In genomic region chr7:103795112-103795511, GRCh38 we compare ENCODE assay signal across 20 cellular contexts.
"Had no signal": no experiment of that assay in that cellular context is flagged by ENCODE, and none has a peak within 500 bp of the region (broad histone marks: within the 10 kb centered on the region; RNA-seq: fewer than 3 reads in every experiment).

No MANE protein-coding gene starts in this region.

- H3K4me3 ChIP-seq: coronary artery, esophagus muscularis mucosa, sigmoid colon, upper lobe of right lung had no signal

- H3K9me3 ChIP-seq: neutrophil, upper lobe of right lung had no signal

- ATAC-seq: activated CD4-positive, alpha-beta T cell treated with anti-CD3 and anti-CD28 coated beads for 36 hours; left cardiac atrium; natural killer cell; stimulated activated effector memory CD8-positive, alpha-beta T cell treated with anti-CD3 and anti-CD28 coated beads, Interleukin-12 subunit alpha, Interleukin-12 subunit beta, amount 100 ng/mL, for 72 hours; upper lobe of right lung; WTC11 had no signal

- H3K4me3 Mint-ChIP-seq: activated CD4-positive, alpha-beta T cell treated with anti-CD3 and anti-CD28 coated beads for 36 hours; activated naive CD4-positive, alpha-beta T cell treated with anti-CD3 and anti-CD28 coated beads for 36 hours; brain; central memory CD8-positive, alpha-beta T cell; natural killer cell; stimulated activated effector memory CD8-positive, alpha-beta T cell treated with anti-CD3 and anti-CD28 coated beads, Interleukin-12 subunit alpha, Interleukin-12 subunit beta, amount 100 ng/mL, for 72 hours; WTC11 had no signal

- H3K9ac ChIP-seq: parathyroid adenoma had no signal

- H3K4me1 ChIP-seq: esophagus muscularis mucosa, parathyroid adenoma, sigmoid colon, upper lobe of right lung had no signal

- H3K27me3 ChIP-seq: esophagus muscularis mucosa, neutrophil, sigmoid colon, upper lobe of right lung had no signal

- DNase-seq: activated CD4-positive, alpha-beta T cell treated with anti-CD3 and anti-CD28 coated beads for 36 hours; activated CD4-positive, alpha-beta T cell treated with anti-CD3 and anti-CD28 coated beads, Interleukin-2, amount 50 U/mL, for 48 hours; activated naive CD4-positive, alpha-beta T cell treated with anti-CD3 and anti-CD28 coated beads for 36 hours; activated T-cell treated with anti-CD3 and anti-CD28 coated beads, Interleukin-2, amount 50 U/mL, for 1 hour; effector CD4-positive, alpha-beta T cell; glutamatergic neuron; hippocampal formation; left cardiac atrium; natural killer cell; sigmoid colon; stimulated activated CD4-positive, alpha-beta T cell treated with anti-CD3 and anti-CD28 coated beads, Interleukin-4, amount 100 ng/mL, for 24 hours; upper lobe of right lung had no signal

- H3K79me2 ChIP-seq: parathyroid adenoma had no signal

- H3K27ac ChIP-seq: coronary artery, esophagus muscularis mucosa, neutrophil, parathyroid adenoma, sigmoid colon, upper lobe of right lung had no signal

- H3K36me3 Mint-ChIP-seq: brain; natural killer cell; stimulated activated effector memory CD8-positive, alpha-beta T cell treated with anti-CD3 and anti-CD28 coated beads, Interleukin-12 subunit alpha, Interleukin-12 subunit beta, amount 100 ng/mL, for 72 hours; WTC11 had no signal

- H3K4me1 Mint-ChIP-seq: activated CD4-positive, alpha-beta T cell treated with anti-CD3 and anti-CD28 coated beads for 36 hours; central memory CD8-positive, alpha-beta T cell; natural killer cell; stimulated activated effector memory CD8-positive, alpha-beta T cell treated with anti-CD3 and anti-CD28 coated beads, Interleukin-12 subunit alpha, Interleukin-12 subunit beta, amount 100 ng/mL, for 72 hours had no signal

- H3K27ac Mint-ChIP-seq: activated CD4-positive, alpha-beta T cell treated with anti-CD3 and anti-CD28 coated beads for 36 hours; activated naive CD4-positive, alpha-beta T cell treated with anti-CD3 and anti-CD28 coated beads for 36 hours; brain; natural killer cell; stimulated activated effector memory CD8-positive, alpha-beta T cell treated with anti-CD3 and anti-CD28 coated beads, Interleukin-12 subunit alpha, Interleukin-12 subunit beta, amount 100 ng/mL, for 72 hours; WTC11 had no signal

- H3K27me3 Mint-ChIP-seq: central memory CD8-positive, alpha-beta T cell had no signal

- H2AFZ ChIP-seq: parathyroid adenoma had no signal

- H3K36me3 ChIP-seq: esophagus muscularis mucosa, neutrophil, sigmoid colon, upper lobe of right lung had no signal

- H3K9me3 Mint-ChIP-seq: activated naive CD4-positive, alpha-beta T cell treated with anti-CD3 and anti-CD28 coated beads for 36 hours; central memory CD8-positive, alpha-beta T cell; stimulated activated effector memory CD8-positive, alpha-beta T cell treated with anti-CD3 and anti-CD28 coated beads, Interleukin-12 subunit alpha, Interleukin-12 subunit beta, amount 100 ng/mL, for 72 hours had no signal
